8 cellular contexts compared by ENCODE assay signal in genomic region chr17:47698749-47699535, GRCh38. TPM values are rescaled to one million over a fixed set of nuclear protein-coding genes. Genes with fewer than 3 reads are reported as not detected.
DNase-seq lines count a peak whose midpoint lies in the region; ATAC-seq, FAIRE-seq and TF ChIP-seq lines count a peak whose summit lies in the region.

No MANE protein-coding gene starts in this region.

- H3K4me1 ChIP-seq in body of pancreas (peaks cover 13% of the 10 kb centered on the region), keratinocyte (ENCODE audit: control insufficient read depth, extremely low read depth, insufficient read depth, low read length) (peaks cover 7% of the 10 kb centered on the region)

- H3K9ac ChIP-seq in keratinocyte (ENCODE audit: control insufficient read depth, extremely low read depth, insufficient read depth, low read length), result no peak overlapping the region

- H3K27ac ChIP-seq in VCaP (no peak overlapping the region), body of pancreas (no peak overlapping the region), keratinocyte (ENCODE audit: control insufficient read depth, insufficient read depth, low read length) (no peak overlapping the region)

- WGBS in body of pancreas, 2 donors, result 37 to 50% methylated on average over 10 to 24 of the region's 25 CpGs

- no peaks in the 10 kb centered on the region for H3K79me2 ChIP-seq in keratinocyte (ENCODE audit: control insufficient read depth, insufficient read depth, low read length)

- intact Hi-C loops in body of pancreas (cut with DNase I), result loop anchor here (10.0 kb wide), 1 partner anchor 106 kb away; no protein-coding TSS in a partner anchor

- H3K4me3 ChIP-seq in body of pancreas (no peak overlapping the region), keratinocyte (ENCODE audit: control insufficient read depth in 2 of 3, extremely low read depth in 1 of 3, insufficient read depth in 2 of 3, low read depth in 1 of 3, low read length in 3 of 3) (no peak overlapping the region)

- no peak for FAIRE-seq in keratinocyte (lab: Jason Lieb, UNC)

- ATAC-seq in body of pancreas (no peak), GM18907 (IDR thresholded peaks at IDR 0.05; ENCODE audit: unreplicated experiment) (no peak), GM21825 (IDR thresholded peaks at IDR 0.05; ENCODE audit: unreplicated experiment) (no peak)

- no peaks in the 10 kb centered on the region for H3K9me3 ChIP-seq in body of pancreas
- no peaks in the 10 kb centered on the region for H3K9me3 ChIP-seq in keratinocyte (ENCODE audit: control insufficient read depth, low read depth, low read length)

- TF ChIP-seq POLR2A in body of pancreas (IDR thresholded peaks at IDR 0.05), result no peak

- TF ChIP-seq CTCF in VCaP (conservative IDR thresholded peaks at IDR 0.05), result peak; percentile 99
- TF ChIP-seq CTCF in body of pancreas (IDR thresholded peaks at IDR 0.05), result peak; percentile 59 to 98 (median 90)
- peak; percentile 68 to 89 (median 84) for TF ChIP-seq CTCF in keratinocyte (optimal IDR thresholded peaks at IDR 0.05 in 1 of 3, IDR thresholded peaks at IDR 0.05 in 1 of 3, conservative IDR thresholded peaks at IDR 0.05 in 1 of 3; ENCODE audit: extremely low read depth in 1 of 3, insufficient read depth in 2 of 3, low read length in 3 of 3)

- H2AFZ ChIP-seq in keratinocyte (ENCODE audit: control insufficient read depth, low read length), result no peak overlapping the region

- DNase-seq in GDM1 (lab: John Stamatoyannopoulos, UW) (peak; percentile 24), MV-4-11 (lab: John Stamatoyannopoulos, UW) (peak; percentile 45), body of pancreas (peak; percentile 50 to 65 (median 56)), keratinocyte (ENCODE audit: low read depth, low spot score) (no peak)
- peak; percentile 89 to 90 for DNase-seq in stimulated activated CD4-positive, alpha-beta T cell treated with anti-CD3 and anti-CD28 coated beads, Interleukin-2, amount 100 ng/mL, for 48 hours

- no peak overlapping the region for H3K4me2 ChIP-seq in keratinocyte (ENCODE audit: control insufficient read depth, extremely low read depth, insufficient read depth, low read depth, low read length)

- H3K27me3 ChIP-seq in body of pancreas (no peaks in the 10 kb centered on the region), keratinocyte (ENCODE audit: control insufficient read depth, extremely low read depth, insufficient read depth, low read length) (no peaks in the 10 kb centered on the region)

- H4K20me1 ChIP-seq in keratinocyte (ENCODE audit: control insufficient read depth, extremely low read depth, insufficient read depth, low read length), result no peaks in the 10 kb centered on the region

- H3K36me3 ChIP-seq in body of pancreas (replicated peaks in 1 of 2; ENCODE audit: insufficient read depth in 1 of 2, low read depth in 2 of 2), result no peaks in the 10 kb centered on the region
- peaks cover 0 to 5% of the 10 kb centered on the region in 2 experiments for H3K36me3 ChIP-seq in keratinocyte (ENCODE audit: control insufficient read depth in 2 of 2, extremely low read depth in 1 of 2, insufficient read depth in 2 of 2, low read length in 2 of 2)

- no peaks in the 10 kb centered on the region for H3K9me1 ChIP-seq in keratinocyte (ENCODE audit: control insufficient read depth, extremely low read depth, insufficient read depth, low read length)

- dilution Hi-C loops in keratinocyte (cut with MboI; ENCODE audit: extremely low pct_ligation_motif_present, low sequenced_read_pairs), result no loop called here

RNA-seq across cellular contexts. Expression of gene TBKBP1, which starts 5.0 kb away (rescaled TPM):
- 10 to 100 TPM in 1 of 2 donors, 1 to 10 TPM in 1; 8.0 to 13.2 TPM for total RNA-seq in body of pancreas
- 4.3 to 6.0 TPM (median 5.6 TPM) in 3 replicates for polyA plus RNA-seq in keratinocyte
- polyA plus RNA-seq in keratinocyte (2011; ENCODE audit: low read depth), result 4.5 TPM
- 2.5 and 4.6 TPM in 2 replicates for polyA plus RNA-seq in keratinocyte (2011; cell fraction: cytosol; rRNA removed)
- 12.5 and 12.6 TPM in 2 replicates for polyA plus RNA-seq in keratinocyte (2011; cell fraction: nucleus; rRNA removed)
- 5.6 and 8.2 TPM in 2 replicates for polyA plus RNA-seq in keratinocyte (2012; ENCODE audit: low replicate concordance)
- polyA minus RNA-seq in keratinocyte, result 4.3 to 7.5 TPM (median 5.4 TPM) in 3 replicates
- 14.4 TPM for polyA minus RNA-seq in keratinocyte (2011; cell fraction: cytosol; rRNA and poly(A)+ RNA removed)
- 4.8 and 5.6 TPM in 2 replicates for polyA minus RNA-seq in keratinocyte (2011; cell fraction: nucleus; rRNA and poly(A)+ RNA removed)

RNA-seq across cellular contexts. Expression of gene TBX21, which starts 34.1 kb away (rescaled TPM):
- 1 to 10 TPM in 1 of 2 donors, not detected in 1; 1.0 TPM for total RNA-seq in body of pancreas
- not detected in 3 replicates for polyA plus RNA-seq in keratinocyte
- polyA plus RNA-seq in keratinocyte (2011; ENCODE audit: low read depth), result not detected
- polyA plus RNA-seq in keratinocyte (2011; cell fraction: cytosol; rRNA removed), result not detected in 2 replicates
- polyA plus RNA-seq in keratinocyte (2011; cell fraction: nucleus; rRNA removed), result not detected in 2 replicates
- not detected in 2 replicates for polyA plus RNA-seq in keratinocyte (2012; ENCODE audit: low replicate concordance)
- polyA minus RNA-seq in keratinocyte, result not detected in 3 replicates
- not detected for polyA minus RNA-seq in keratinocyte (2011; cell fraction: cytosol; rRNA and poly(A)+ RNA removed)
- polyA minus RNA-seq in keratinocyte (2011; cell fraction: nucleus; rRNA and poly(A)+ RNA removed), result not detected in 2 replicates

RNA-seq across cellular contexts. Expression of gene KPNB1, which starts 49.2 kb away (rescaled TPM):
- 100 to 1,000 TPM in 1 of 2 donors, 10 to 100 TPM in 1; 73.4 to 137 TPM for total RNA-seq in body of pancreas
- 167 to 220 TPM (median 219 TPM) in 3 replicates for polyA plus RNA-seq in keratinocyte
- polyA plus RNA-seq in keratinocyte (2011; ENCODE audit: low read depth), result 478 TPM
- polyA plus RNA-seq in keratinocyte (2011; cell fraction: cytosol; rRNA removed), result 165 and 222 TPM in 2 replicates
- 288 and 299 TPM in 2 replicates for polyA plus RNA-seq in keratinocyte (2011; cell fraction: nucleus; rRNA removed)
- polyA plus RNA-seq in keratinocyte (2012; ENCODE audit: low replicate concordance), result 129 and 282 TPM in 2 replicates
- polyA minus RNA-seq in keratinocyte, result 320 to 496 TPM (median 447 TPM) in 3 replicates
- 117 TPM for polyA minus RNA-seq in keratinocyte (2011; cell fraction: cytosol; rRNA and poly(A)+ RNA removed)
- polyA minus RNA-seq in keratinocyte (2011; cell fraction: nucleus; rRNA and poly(A)+ RNA removed), result 109 and 207 TPM in 2 replicates
